Comparison of ENCODE assay signal across 9 cellular contexts in the genomic region with DNA sequence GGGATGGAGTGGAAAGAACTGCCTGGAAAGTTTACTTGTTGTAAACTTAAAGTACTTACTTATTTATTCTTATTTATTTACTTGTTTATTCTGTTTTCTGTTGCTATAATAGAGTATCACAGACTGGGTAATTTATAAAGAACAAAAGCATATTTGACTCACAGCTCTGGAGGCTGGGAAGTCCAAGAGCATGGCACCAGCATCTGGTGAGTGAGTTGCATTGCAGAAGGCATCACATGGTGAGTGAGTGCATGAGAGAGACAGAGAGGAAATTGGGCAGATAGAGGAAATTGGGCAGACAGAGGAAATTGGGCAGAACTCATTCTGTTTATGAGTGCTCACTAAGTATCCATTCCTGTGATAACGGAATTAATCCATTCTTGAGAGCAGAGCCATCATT. TPM values are rescaled to one million over a fixed set of nuclear protein-coding genes. Genes with fewer than 3 reads are reported as not detected.
"Had no signal": no experiment of that assay in that cellular context is flagged by ENCODE, and none has a peak within 500 bp of the region (broad histone marks: within the 10 kb centered on the region; RNA-seq: fewer than 3 reads in every experiment).

No MANE protein-coding gene starts in this region.

- FAIRE-seq: HTR-8/SVneo had no signal

- H3K9ac ChIP-seq: KMS-11 had no signal

- H3K4me2 ChIP-seq: KMS-11 had no signal

- H3K27ac ChIP-seq: HL-60, KMS-11 had no signal

- DNase-seq: IMR-90, KBM-7, KG1 had no signal

RNA-seq across cellular contexts. Expression of a gene that starts 11.6 kb away (rescaled TPM):
- total RNA-seq: HT-29, IMR-90 had no signal
- polyA plus RNA-seq: IgD-negative memory B cell, IMR-90 had no signal

RNA-seq across cellular contexts. Expression of a gene that starts 37.9 kb away (rescaled TPM):
- total RNA-seq: HT-29, HT1080, IMR-90 had no signal
- polyA plus RNA-seq: IMR-90 had no signal
